ENCODE assay signal across 8 cellular contexts in the genomic region with DNA sequence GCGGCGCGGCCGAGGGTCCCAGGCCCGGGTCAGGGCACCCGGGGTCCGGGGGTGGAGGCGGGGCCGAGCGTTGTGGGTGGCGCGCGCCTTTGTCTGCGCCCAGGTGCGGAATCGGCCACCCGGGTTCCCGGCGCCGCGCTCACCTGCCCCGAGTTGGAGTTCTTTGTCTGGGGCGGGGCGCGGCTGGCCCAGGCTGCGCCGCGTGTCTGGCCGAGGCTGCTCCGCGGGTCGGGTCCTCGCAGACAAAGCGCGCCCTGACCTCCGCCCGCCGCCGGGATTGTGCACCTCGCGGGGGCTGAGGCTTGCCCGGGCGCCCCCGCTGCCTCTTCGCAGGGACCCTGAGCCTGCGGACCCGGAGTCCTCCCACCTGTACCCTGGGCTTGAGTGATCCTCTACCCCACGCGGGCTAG. TPM values are rescaled to one million over a fixed set of nuclear protein-coding genes. Genes with fewer than 3 reads are reported as not detected.
A peak's percentile ranks its signal among the peaks of the same experiment; 100 is the strongest.
DNase-seq lines count a peak whose midpoint lies in the region; ATAC-seq and TF ChIP-seq lines count a peak whose summit lies in the region.

No MANE protein-coding gene starts in this region.

- H3K14ac ChIP-seq in mesenchymal stem cell (ENCODE audit: low read length in 2 of 2): peak overlapping the region in 1 of 2 experiments; percentile 26

- intact Hi-C loops in colonic mucosa (cut with DNase I) (no loop called here), transverse colon (cut with DNase I; ENCODE audit: low total_unique reads) (no loop called here)

- peak overlapping the region; percentile 55 for H2AFZ ChIP-seq in mesenchymal stem cell (ENCODE audit: low read depth, low read length)

- H3K4me3 ChIP-seq in NT2/D1 (ENCODE audit: insufficient read length, low read depth) (peak overlapping the region; percentile 88), colonic mucosa (peak overlapping the region; percentile 74), mesenchymal stem cell (ENCODE audit: insufficient read depth in 1 of 2, low read depth in 1 of 2, low read length in 2 of 2) (peak overlapping the region; percentile 74 to 76), transverse colon (peak overlapping the region; percentile 60 to 94 (median 74))

- H3K27me3 Mint-ChIP-seq in T-helper 1 cell treated with Interleukin-12 subunit alpha and Interleukin-12 subunit beta and Interleukin-4 antibody, amounts not matched to agents 30 μg/mL and 1 μg/mL, for 36 hours (ENCODE audit: low read depth): peaks cover 12% of the 10 kb centered on the region

- peak overlapping the region in 1 of 2 experiments; percentile 1 for H2BK12ac ChIP-seq in mesenchymal stem cell (ENCODE audit: low read length in 2 of 2)

- H3K36me3 ChIP-seq in NT2/D1 (ENCODE audit: insufficient read depth, insufficient read length, low read length) (peaks cover 17% of the 10 kb centered on the region), colonic mucosa (no peaks in the 10 kb centered on the region), mesenchymal stem cell (ENCODE audit: control insufficient read depth in 1 of 2, insufficient read depth in 2 of 2, low read depth in 1 of 2, low read length in 2 of 2) (peaks cover 4 to 16% of the 10 kb centered on the region in 2 experiments), transverse colon (no peaks in the 10 kb centered on the region)

- H4K91ac ChIP-seq in mesenchymal stem cell (ENCODE audit: low read length): peak overlapping the region; percentile 45

- ATAC-seq in HG03520 (IDR thresholded peaks at IDR 0.05; ENCODE audit: unreplicated experiment): no peak

- H3K4me3 Mint-ChIP-seq in T-helper 1 cell treated with Interleukin-12 subunit alpha and Interleukin-12 subunit beta and Interleukin-4 antibody, amounts not matched to agents 30 μg/mL and 1 μg/mL, for 36 hours: peak overlapping the region; percentile 65

- under 1% methylated on average over 29 of the region's 49 CpGs for WGBS in mesenchymal stem cell
- 0% methylated on average over 21 of the region's 49 CpGs; no CpG with 5 or more reads in 1 of the 2 donors for WGBS in transverse colon (ENCODE audit: low coverage in 1 of 2), 2 donors

- H3K4me1 ChIP-seq in NT2/D1 (ENCODE audit: insufficient read depth, insufficient read length) (peaks cover 21% of the 10 kb centered on the region), colonic mucosa (peaks cover 7% of the 10 kb centered on the region), mesenchymal stem cell (ENCODE audit: control insufficient read depth, insufficient read depth, low read depth, low read length) (peaks cover 30% of the 10 kb centered on the region), transverse colon (peaks cover 10 to 19% (median 15%) of the 10 kb centered on the region in 4 donors)

- no peak for DNase-seq in T-helper 1 cell
- DNase-seq in NT2/D1 (ENCODE audit: low read depth, low spot score): no peak
- DNase-seq in colonic mucosa: peak; percentile 45
- DNase-seq in mesenchymal stem cell: no peak
- DNase-seq in transverse colon: peak; percentile 46
- no peak for DNase-seq in NCI-H1105 (lab: John Stamatoyannopoulos, UW)

- H4K8ac ChIP-seq in mesenchymal stem cell (ENCODE audit: low read length): no peak overlapping the region

- peak overlapping the region; percentile 95 for H3K9ac ChIP-seq in NT2/D1 (ENCODE audit: insufficient read length, low read depth)
- peak overlapping the region; percentile 51 to 63 for H3K9ac ChIP-seq in colonic mucosa (ENCODE audit: low read depth in 2 of 2, low read length in 2 of 2)
- peak overlapping the region; percentile 32 for H3K9ac ChIP-seq in mesenchymal stem cell (ENCODE audit: low read length)

- H3K9me3 ChIP-seq in NT2/D1 (ENCODE audit: insufficient read depth, low read length): no peaks in the 10 kb centered on the region
- H3K9me3 ChIP-seq in colonic mucosa: no peaks in the 10 kb centered on the region
- H3K9me3 ChIP-seq in mesenchymal stem cell (ENCODE audit: control insufficient read depth, low read length): no peaks in the 10 kb centered on the region
- H3K9me3 ChIP-seq in transverse colon: no peaks in the 10 kb centered on the region

- H2BK120ac ChIP-seq in mesenchymal stem cell (ENCODE audit: low read depth, low read length): no peak overlapping the region

- peaks cover 25% of the 10 kb centered on the region for H3K79me1 ChIP-seq in mesenchymal stem cell (replicated peaks; ENCODE audit: low read length, poor library complexity, severe bottlenecking)

- peak overlapping the region in 1 of 2 experiments; percentile 61 for H3K23ac ChIP-seq in mesenchymal stem cell (ENCODE audit: low read length in 2 of 2)

- in situ Hi-C loops in transverse colon (cut with MboI; ENCODE audit: low pct_ligation_motif_present in 1 of 4, low pct_unique_long_range_greater_than_20kb in 1 of 4, low sequenced_read_pairs in 3 of 4): no loop called here

- no peak for TF ChIP-seq EP300 in transverse colon (IDR thresholded peaks at IDR 0.05; ENCODE audit: low read depth)

- no peak for TF ChIP-seq POLR2A in transverse colon (IDR thresholded peaks at IDR 0.05)

- peak overlapping the region; percentile 93 for H3K4me2 ChIP-seq in mesenchymal stem cell (ENCODE audit: low read length, poor library complexity, severe bottlenecking)

- peaks cover 4% of the 10 kb centered on the region for H3K4me1 Mint-ChIP-seq in T-helper 1 cell treated with Interleukin-12 subunit alpha and Interleukin-12 subunit beta and Interleukin-4 antibody, amounts not matched to agents 30 μg/mL and 1 μg/mL, for 36 hours (ENCODE audit: low read depth)

- H3K27ac Mint-ChIP-seq in T-helper 1 cell treated with Interleukin-12 subunit alpha and Interleukin-12 subunit beta and Interleukin-4 antibody, amounts not matched to agents 30 μg/mL and 1 μg/mL, for 36 hours: no peak overlapping the region

- H3K18ac ChIP-seq in mesenchymal stem cell (ENCODE audit: low read depth in 1 of 2, low read length in 2 of 2): peak overlapping the region in 1 of 2 experiments; percentile 15

- no peak overlapping the region for H2BK5ac ChIP-seq in mesenchymal stem cell (ENCODE audit: low read depth, low read length, poor library complexity, severe bottlenecking)

- no peaks in the 10 kb centered on the region for H3K36me3 Mint-ChIP-seq in T-helper 1 cell treated with Interleukin-12 subunit alpha and Interleukin-12 subunit beta and Interleukin-4 antibody, amounts not matched to agents 30 μg/mL and 1 μg/mL, for 36 hours (ENCODE audit: low read depth)

- no peak overlapping the region for H2AK5ac ChIP-seq in mesenchymal stem cell (ENCODE audit: low read length, severe bottlenecking)

- no peak overlapping the region for H3K27ac ChIP-seq in colonic mucosa
- no peak overlapping the region for H3K27ac ChIP-seq in mesenchymal stem cell (ENCODE audit: low read length, poor library complexity, severe bottlenecking)
- H3K27ac ChIP-seq in transverse colon: peak overlapping the region; percentile 41 to 81 (median 64)

- H3K27me3 ChIP-seq in NT2/D1 (ENCODE audit: insufficient read depth, insufficient read length) (peaks cover 45% of the 10 kb centered on the region), colonic mucosa (no peaks in the 10 kb centered on the region), mesenchymal stem cell (ENCODE audit: control insufficient read depth in 1 of 2, insufficient read depth in 1 of 2, low read length in 2 of 2) (peaks cover 0 to 7% of the 10 kb centered on the region in 2 experiments), transverse colon (peaks cover 3% of the 10 kb centered on the region)

- H3K9me3 Mint-ChIP-seq in T-helper 1 cell treated with Interleukin-12 subunit alpha and Interleukin-12 subunit beta and Interleukin-4 antibody, amounts not matched to agents 30 μg/mL and 1 μg/mL, for 36 hours: no peaks in the 10 kb centered on the region

- H2BK15ac ChIP-seq in mesenchymal stem cell (ENCODE audit: low read depth, poor library complexity, severe bottlenecking): no peak overlapping the region

- TF ChIP-seq CTCF in colonic mucosa (IDR thresholded peaks at IDR 0.05): no peak
- TF ChIP-seq CTCF in transverse colon (IDR thresholded peaks at IDR 0.05): no peak

- peak overlapping the region in 1 of 2 experiments; percentile 5 for H3K4ac ChIP-seq in mesenchymal stem cell (ENCODE audit: low read depth in 1 of 2, low read length in 2 of 2)

RNA-seq across cellular contexts. Expression of a gene that starts 50.0 kb away (rescaled TPM):
- total RNA-seq in colonic mucosa (under 1 TPM in 1 of 2 donors, not detected in 1; 0.47 TPM), transverse colon (not detected)
- not detected for polyA plus RNA-seq in mesenchymal stem cell (2013, experiment 1 of 2)
- not detected for polyA plus RNA-seq in mesenchymal stem cell (2013, experiment 2 of 2)

RNA-seq across cellular contexts. Expression of a gene that starts 58.1 kb away (rescaled TPM):
- under 1 TPM in 1 of 2 donors, not detected in 1; 0.24 TPM for total RNA-seq in colonic mucosa
- not detected for polyA plus RNA-seq in mesenchymal stem cell (2013, experiment 1 of 2)
- polyA plus RNA-seq in mesenchymal stem cell (2013, experiment 2 of 2): not detected
- total RNA-seq in transverse colon: 1 to 10 TPM in 1 of 4 donors, under 1 TPM in 1, not detected in 2; 0.96 to 2.1 TPM

Comparison
In these comparisons a context has a peak if more than half of its experiments do, and no peak if none do; other contexts are left out.
1. DNase-seq: peak in colonic mucosa (single experiment) and transverse colon (single experiment); none in T-helper 1 cell (0 of 5), NT2/D1 (single experiment), mesenchymal stem cell (single experiment) and NCI-H1105 (single experiment).
2. H3K9ac ChIP-seq: peak in every context shown above with its lines; median percentile 95 in NT2/D1; 57 in colonic mucosa; 32 in mesenchymal stem cell.
3. H3K27ac ChIP-seq: peak in transverse colon (4 of 4); none in colonic mucosa (single experiment) and mesenchymal stem cell (single experiment).
4. Peak in every context shown above with its lines, with median percentiles within 50 percentile points of each other: H3K4me3 ChIP-seq.